In genomic region chr5:59367791-59368394, GRCh38 we compare ENCODE assay signal across 8 cellular contexts.
DNase-seq lines count a peak whose midpoint lies in the region; ATAC-seq, FAIRE-seq and TF ChIP-seq lines count a peak whose summit lies in the region.

No MANE protein-coding gene starts in this region.

- H2BK5ac ChIP-seq in neuronal stem cell (ENCODE audit: low read length): no peak overlapping the region

- no peaks in the 10 kb centered on the region for H3K79me1 ChIP-seq in neuronal stem cell (ENCODE audit: low read depth, low read length)

- H3K4ac ChIP-seq in neuronal stem cell (ENCODE audit: low read length): no peak overlapping the region

- H2BK15ac ChIP-seq in neuronal stem cell (ENCODE audit: low read length): no peak overlapping the region

- no peaks in the 10 kb centered on the region for H3K27me3 ChIP-seq in neuronal stem cell (ENCODE audit: control insufficient read depth in 3 of 3, insufficient read depth in 3 of 3, low read depth in 1 of 3, low read length in 3 of 3)

- no peak overlapping the region for H3K14ac ChIP-seq in neuronal stem cell (ENCODE audit: low read length)

- no peaks in the 10 kb centered on the region for H3K4me1 ChIP-seq in neuronal stem cell (ENCODE audit: control insufficient read depth in 2 of 2, insufficient read depth in 1 of 2, low read depth in 1 of 2, low read length in 2 of 2)

- H2AK5ac ChIP-seq in neuronal stem cell (ENCODE audit: low read depth, low read length): no peak overlapping the region

- H2AFZ ChIP-seq in neuronal stem cell (ENCODE audit: low read length): peak overlapping the region; percentile 23

- H3K4me3 ChIP-seq in neuronal stem cell (ENCODE audit: low read length in 2 of 2): no peak overlapping the region

- DNase-seq in D341Med (ENCODE audit: low spot score) (peak; percentile 54), H54 (ENCODE audit: insufficient read length, low spot score) (peak; percentile 2), NCI-H69 (lab: John Stamatoyannopoulos, UW) (peak; percentile 86), fibroblast of peridontal ligament (ENCODE audit: extremely low read depth) (peak; percentile 79), neuronal stem cell (ENCODE audit: low spot score) (peak; percentile 52), urothelium cell line (ENCODE audit: low spot score) (peak; percentile 37)
- peak; percentile 22 for DNase-seq in activated CD8-positive, alpha-beta memory T cell treated with anti-CD3 and anti-CD28 coated beads, Interleukin-2, amount 50 U/mL, for 4 hours

- no peak overlapping the region for H3K18ac ChIP-seq in neuronal stem cell (ENCODE audit: low read length)

- H3K27ac ChIP-seq in neuronal stem cell (replicated peaks; ENCODE audit: low read length): no peak overlapping the region

- no peaks in the 10 kb centered on the region for H3K9me3 ChIP-seq in neuronal stem cell (replicated peaks in 1 of 2; ENCODE audit: control insufficient read depth in 2 of 2, insufficient read depth in 1 of 2, low read depth in 1 of 2, low read length in 2 of 2)

- H4K8ac ChIP-seq in neuronal stem cell (ENCODE audit: low read depth, low read length): no peak overlapping the region

- no peak overlapping the region for H2BK12ac ChIP-seq in neuronal stem cell (ENCODE audit: low read length)

- H3K4me2 ChIP-seq in neuronal stem cell (ENCODE audit: insufficient read depth, low read length, poor library complexity, severe bottlenecking): no peak overlapping the region

- no peak overlapping the region for H2BK120ac ChIP-seq in neuronal stem cell (ENCODE audit: low read depth, low read length)

- no peaks in the 10 kb centered on the region for H3K36me3 ChIP-seq in neuronal stem cell (replicated peaks in 1 of 2; ENCODE audit: control insufficient read depth in 2 of 2, insufficient read depth in 2 of 2, low read length in 2 of 2)

- TF ChIP-seq POLR2A in H54 (IDR thresholded peaks at IDR 0.05; ENCODE audit: low read depth, low read length): no peak

- no peak overlapping the region for H4K91ac ChIP-seq in neuronal stem cell (ENCODE audit: low read depth, low read length, poor library complexity)

- no peak overlapping the region for H3K23ac ChIP-seq in neuronal stem cell (ENCODE audit: low read depth, low read length, poor library complexity)

- ATAC-seq in GM19328 (IDR thresholded peaks at IDR 0.05; ENCODE audit: unreplicated experiment): no peak

- no CpG with 5 or more reads among the region's 7 CpGs for WGBS in neuronal stem cell (ENCODE audit: extremely low coverage in 2 of 2, insufficient read length in 2 of 2, insufficient replicate concordance in 1 of 2), 2 donors

- H3K9ac ChIP-seq in neuronal stem cell (ENCODE audit: low read depth, low read length, poor library complexity): no peak overlapping the region

- FAIRE-seq in H54 (lab: Jason Lieb, UNC) (peak; percentile 65), urothelium cell line (lab: Jason Lieb, UNC) (no peak)

Comparison
In these comparisons a context has a peak if more than half of its experiments do, and no peak if none do; other contexts are left out.
1. DNase-seq: peak in every context shown above with its lines; median percentile 86 in NCI-H69; 79 in fibroblast of peridontal ligament; 54 in D341Med; 52 in neuronal stem cell; 37 in urothelium cell line; 22 in activated CD8-positive, alpha-beta memory T cell treated with anti-CD3 and anti-CD28 coated beads, Interleukin-2, amount 50 U/mL, for 4 hours; 2 in H54.